28 cellular contexts compared by ENCODE assay signal in genomic region chr5:7377761-7378160, GRCh38. TPM values are rescaled to one million over a fixed set of nuclear protein-coding genes. Genes with fewer than 3 reads are reported as not detected.
"Had no signal": no experiment of that assay in that cellular context is flagged by ENCODE, and none has a peak within 500 bp of the region (broad histone marks: within the 10 kb centered on the region; RNA-seq: fewer than 3 reads in every experiment).

No MANE protein-coding gene starts in this region.

- H3K9me3 ChIP-seq: Peyer's patch, SJSA1 had no signal

- H3K36me3 ChIP-seq: brain microvascular endothelial cell, cardiac muscle cell, Peyer's patch, SJSA1, WERI-Rb-1 had no signal

- H3K27me3 ChIP-seq: brain microvascular endothelial cell, cardiac muscle cell, Peyer's patch, SJSA1 had no signal

- DNase-seq: activated CD4-positive, alpha-beta memory T cell treated with anti-CD3 and anti-CD28 coated beads, Interleukin-2, amount 10 ng/mL, durations not matched to agents 7 days and 5 days; activated CD4-positive, alpha-beta T cell treated with anti-CD3 and anti-CD28 coated beads for 36 hours; activated CD4-positive, alpha-beta T cell treated with anti-CD3 and anti-CD28 coated beads, Interleukin-2, amount 50 U/mL, for 1 hour; activated gamma-delta T cell; activated naive CD4-positive, alpha-beta T cell treated with anti-CD3 and anti-CD28 coated beads, Interleukin-2, amount 10 ng/mL, durations not matched to agents 7 days and 5 days; activated naive CD8-positive, alpha-beta T cell treated with anti-CD3 and anti-CD28 coated beads for 36 hours; activated T-cell treated with anti-CD3 and anti-CD28 coated beads for 4 hours; activated T-cell treated with anti-CD3 and anti-CD28 coated beads, Interleukin-2, amount 50 U/mL, for 48 hours; brain microvascular endothelial cell; KG1; NCI-H1048; NCI-H1417 treated with DMSO at 0.1 percent for 48 hours; NCI-H1694; NCI-H2029; NCI-H2107; NCI-H510A treated with DMSO at 0.1 percent for 48 hours; OCI-M1; Peyer's patch; Right ventricle myocardium superior; T-helper 1 cell; WERI-Rb-1 had no signal

- H3K27ac ChIP-seq: brain microvascular endothelial cell, cardiac muscle cell, Peyer's patch, RWPE1, SJSA1, WERI-Rb-1 had no signal

- H3K4me3 ChIP-seq: cardiac muscle cell, Peyer's patch, SJSA1 had no signal

- H3K4me1 ChIP-seq: Peyer's patch, SJSA1 had no signal

RNA-seq across cellular contexts. Expression of gene ADCY2, which starts 18.2 kb away (rescaled TPM):
- total RNA-seq: activated CD4-positive, alpha-beta memory T cell treated with anti-CD3 and anti-CD28 coated beads, Interleukin-2, amount 10 ng/mL, durations not matched to agents 7 days and 5 days; activated CD4-positive, alpha-beta T cell treated with anti-CD3 and anti-CD28 coated beads for 36 hours; activated CD8-positive, alpha-beta memory T cell treated with anti-CD3 and anti-CD28 coated beads for 36 hours; activated naive CD8-positive, alpha-beta T cell treated with anti-CD3 and anti-CD28 coated beads for 36 hours; activated T-helper 17 cell treated with anti-CD3 and anti-CD28 coated beads, Interleukin-2, amount 50 U/mL, for 72 hours; MCF 10A; T-helper 2 cell treated with Interferon-gamma antibody and Interleukin-4, amounts not matched to agents 100 ng/mL and 5 ng/mL, for 36 hours had no signal
